Comparison of ENCODE assay signal across 17 cellular contexts in genomic region chrX:149506349-149506748, GRCh38. TPM values are rescaled to one million over a fixed set of nuclear protein-coding genes. Genes with fewer than 3 reads are reported as not detected.
"Had no signal": no experiment of that assay in that cellular context is flagged by ENCODE, and none has a peak within 500 bp of the region (broad histone marks: within the 10 kb centered on the region; RNA-seq: fewer than 3 reads in every experiment).

No MANE protein-coding gene starts in this region.

- H3K4me3 ChIP-seq: body of pancreas, right atrium auricular region, skin epidermis, tibial artery, vagina had no signal

- DNase-seq: activated CD4-positive, CD25-positive, alpha-beta regulatory T cell; activated naive CD4-positive, alpha-beta T cell treated with Interleukin-2 at 50 U/mL for 16 hours; body of pancreas; heart right ventricle; posterior cingulate gyrus; stimulated activated CD4-positive, alpha-beta T cell treated with anti-CD3 and anti-CD28 coated beads, Interleukin-4, amount 100 ng/mL, for 4 hours; tibial artery had no signal

- H3K27ac ChIP-seq: vagina had no signal

- H3K36me3 Mint-ChIP-seq: mesothelial cell of epicardium had no signal

- H3K9me3 ChIP-seq: body of pancreas, heart right ventricle, right atrium auricular region, tibial artery, vagina had no signal

- H3K27ac Mint-ChIP-seq: mesothelial cell of epicardium had no signal

- H3K27me3 ChIP-seq: body of pancreas, right atrium auricular region, tibial artery, vagina had no signal

- H3K4me3 Mint-ChIP-seq: mesothelial cell of epicardium had no signal

- H3K36me3 ChIP-seq: right atrium auricular region had no signal

- ATAC-seq: body of pancreas, heart right ventricle had no signal

RNA-seq across cellular contexts. Expression of gene HSFX3, which starts 43.4 kb away (rescaled TPM):
- total RNA-seq: body of pancreas; chondrocyte; dermis microvascular lymphatic vessel endothelial cell; frontal cortex; kidney epithelial cell; lower leg skin; mesothelial cell of epicardium; right atrium auricular region; T-helper 2 cell treated with Interferon-gamma antibody and Interleukin-4, amounts not matched to agents 100 ng/mL and 5 ng/mL, for 36 hours; vagina had no signal
